ENCODE assay signal across 30 cellular contexts in genomic region chr1:177142013-177142412, GRCh38. TPM values are rescaled to one million over a fixed set of nuclear protein-coding genes. Genes with fewer than 3 reads are reported as not detected.
"Had no signal": no experiment of that assay in that cellular context is flagged by ENCODE, and none has a peak within 500 bp of the region (broad histone marks: within the 10 kb centered on the region; RNA-seq: fewer than 3 reads in every experiment).

No MANE protein-coding gene starts in this region.

- H3K9me3 ChIP-seq: ovary, psoas muscle, spleen, suprapubic skin, testis, tibial artery, transverse colon, upper lobe of right lung, uterus had no signal

- H3K27ac ChIP-seq: neural progenitor cell, ovary, parathyroid adenoma, psoas muscle, skin epidermis, spleen, suprapubic skin, testis, tibial artery, transverse colon, upper lobe of right lung, uterus had no signal

- H2AFZ ChIP-seq: parathyroid adenoma had no signal

- H3K9ac ChIP-seq: neural progenitor cell, parathyroid adenoma had no signal

- H3K36me3 ChIP-seq: neural progenitor cell, ovary, spleen, suprapubic skin, tibial artery, transverse colon, upper lobe of right lung, uterus had no signal

- H3K79me2 ChIP-seq: parathyroid adenoma had no signal

- H3K4me1 ChIP-seq: parathyroid adenoma, psoas muscle, spleen, testis, tibial artery, transverse colon, upper lobe of right lung, uterus had no signal

- ATAC-seq: natural killer cell; psoas muscle; right cardiac atrium; sciatic nerve; stimulated activated memory B cell treated with anti-CD40 and anti-IgM and Interleukin-4, amounts not matched to agents 10 μg/mL and 1 μg/mL and 100 μg/mL, for 72 hours; stimulated activated naive CD8-positive, alpha-beta T cell treated with anti-CD3 and anti-CD28 coated beads, Interleukin-15, amount 100 ng/mL, for 72 hours; stimulated activated naive CD8-positive, alpha-beta T cell treated with anti-CD3 and anti-CD28 coated beads, Interleukin-15, Interleukin-2, amounts not matched to agents 100 U/mL and 50 U/mL, for 24 hours; upper lobe of right lung had no signal

- H3K4me3 ChIP-seq: neural progenitor cell, ovary, psoas muscle, skin epidermis, smooth muscle cell, spleen, suprapubic skin, testis, tibial artery, transverse colon, upper lobe of right lung, uterus had no signal

- DNase-seq: natural killer cell; occipital lobe; ovary; posterior cingulate gyrus; psoas muscle; right cardiac atrium; spleen; stimulated activated CD4-positive, alpha-beta T cell treated with anti-CD3 and anti-CD28 coated beads, Interleukin-12 subunit alpha, Interleukin-12 subunit beta, amount 100 ng/mL, for 4 hours; stimulated activated CD4-positive, alpha-beta T cell treated with anti-CD3 and anti-CD28 coated beads, Interleukin-1b, Interleukin-23, amount 100 ng/mL, for 48 hours; stimulated activated CD4-positive, alpha-beta T cell treated with anti-CD3 and anti-CD28 coated beads, Interleukin-4, amount 100 ng/mL, for 1 hour; stimulated activated CD4-positive, alpha-beta T cell treated with anti-CD3 and anti-CD28 coated beads, Interleukin-4, amount 100 ng/mL, for 4 hours; stimulated activated CD8-positive, alpha-beta memory T cell treated with anti-CD3 and anti-CD28 coated beads, Interleukin-4, amount 100 ng/mL, for 48 hours; stimulated activated naive CD4-positive, alpha-beta T cell; stimulated activated naive CD8-positive, alpha-beta T cell treated with anti-CD3 and anti-CD28 coated beads, Interleukin-15, amount 100 ng/mL, for 72 hours; stimulated activated naive CD8-positive, alpha-beta T cell treated with anti-CD3 and anti-CD28 coated beads, Interleukin-15, Interleukin-2, amounts not matched to agents 100 U/mL and 50 U/mL, for 24 hours; substantia nigra; testis; tibial artery; transverse colon; upper lobe of right lung; uterus had no signal

- H3K27me3 ChIP-seq: neural progenitor cell, ovary, spleen, suprapubic skin, testis, tibial artery, transverse colon, upper lobe of right lung, uterus had no signal

- H3K4me2 ChIP-seq: neural progenitor cell, smooth muscle cell had no signal

RNA-seq across cellular contexts. Expression of gene ASTN1, which starts 22.5 kb away (rescaled TPM):
- total RNA-seq: natural killer cell, osteoblast had no signal
- polyA plus RNA-seq: smooth muscle cell had no signal

RNA-seq across cellular contexts. Expression of gene BRINP2, which starts 28.7 kb away (rescaled TPM):
- total RNA-seq: natural killer cell, osteoblast, renal cortical epithelial cell, smooth muscle cell, transverse colon, upper lobe of right lung had no signal
- polyA plus RNA-seq: smooth muscle cell had no signal
